Comparison of ENCODE assay signal across 8 cellular contexts in the genomic region with DNA sequence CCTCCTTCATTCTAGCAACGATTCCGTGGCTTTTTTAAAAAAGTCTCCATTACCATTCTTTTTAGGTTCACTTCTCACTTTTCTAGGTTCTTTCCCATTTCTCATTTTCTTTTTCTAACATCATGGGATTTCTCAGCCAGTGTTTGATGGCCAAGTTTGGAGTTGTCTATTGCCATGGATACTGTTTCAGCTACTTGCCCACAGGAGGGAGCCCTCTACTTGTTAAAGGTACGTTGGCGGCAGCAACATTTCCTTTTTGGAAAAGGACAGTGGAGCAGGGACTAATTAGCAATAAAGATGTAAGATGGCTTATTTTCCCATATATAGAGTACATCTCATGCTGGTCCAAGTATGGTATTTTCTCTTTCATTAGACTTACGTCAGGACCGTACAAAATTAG.
DNase-seq lines count a peak whose midpoint lies in the region; ATAC-seq and TF ChIP-seq lines count a peak whose summit lies in the region.

No MANE protein-coding gene starts in this region.

- TF ChIP-seq CTCF in GM12872 (IDR thresholded peaks at IDR 0.05; ENCODE audit: insufficient read depth, low read depth, low read length) (peak; percentile 46; the same call in 2 of the 3 replicates), brain (conservative IDR thresholded peaks at IDR 0.05) (peak; percentile 54 to 81), nephron (IDR thresholded peaks at IDR 0.05; ENCODE audit: unreplicated experiment in 3 of 3) (peak; percentile 63 to 73 (median 68)), left ventricle myocardium inferior (IDR thresholded peaks at IDR 0.05; ENCODE audit: borderline replicate concordance) (no peak)

- H3K4me3 Mint-ChIP-seq in brain (no peak overlapping the region), nephron (no peak overlapping the region)

- no peaks in the 10 kb centered on the region for H3K4me1 ChIP-seq in left ventricle myocardium inferior

- H3K9me3 Mint-ChIP-seq in brain (peaks cover 0 to 6% (median 3%) of the 10 kb centered on the region in 5 experiments), nephron (peaks cover 11% of the 10 kb centered on the region)

- peak overlapping the region in 1 of 5 experiments; percentile 38 for H3K27ac Mint-ChIP-seq in brain
- H3K27ac Mint-ChIP-seq in nephron = no peak overlapping the region

- intact Hi-C loops in left ventricle myocardium inferior (cut with micrococcal nuclease) = no loop called here

- H3K9me3 ChIP-seq in left ventricle myocardium inferior (replicated peaks) = peaks cover 30% of the 10 kb centered on the region

- no peaks in the 10 kb centered on the region for H3K36me3 ChIP-seq in left ventricle myocardium inferior

- H3K27me3 ChIP-seq in left ventricle myocardium inferior (ENCODE audit: low read depth) = no peaks in the 10 kb centered on the region

- no peaks in the 10 kb centered on the region for H3K4me1 Mint-ChIP-seq in brain
- H3K4me1 Mint-ChIP-seq in nephron = no peaks in the 10 kb centered on the region

- H3K27me3 Mint-ChIP-seq in brain = no peaks in the 10 kb centered on the region
- no peaks in the 10 kb centered on the region for H3K27me3 Mint-ChIP-seq in nephron (ENCODE audit: low read depth)

- DNase-seq in NCI-H2081 treated with DMSO at 0.1 percent for 48 hours (lab: John Stamatoyannopoulos, UW) = peak; percentile 18
- DNase-seq in occipital lobe (lab: John Stamatoyannopoulos, UW) = no peak
- DNase-seq in left ventricle myocardium inferior = no peak
- DNase-seq in AG20443 (ENCODE audit: low spot score) = no peak

- no peak overlapping the region for H3K27ac ChIP-seq in left ventricle myocardium inferior (replicated peaks)

- no peak overlapping the region for H3K4me3 ChIP-seq in left ventricle myocardium inferior

- no peaks in the 10 kb centered on the region for H3K36me3 Mint-ChIP-seq in brain
- H3K36me3 Mint-ChIP-seq in nephron (ENCODE audit: low read depth) = no peaks in the 10 kb centered on the region

- no peak for ATAC-seq in HG03039 (IDR thresholded peaks at IDR 0.05; ENCODE audit: unreplicated experiment)
